Comparison of ENCODE assay signal across 28 cellular contexts in the genomic region with DNA sequence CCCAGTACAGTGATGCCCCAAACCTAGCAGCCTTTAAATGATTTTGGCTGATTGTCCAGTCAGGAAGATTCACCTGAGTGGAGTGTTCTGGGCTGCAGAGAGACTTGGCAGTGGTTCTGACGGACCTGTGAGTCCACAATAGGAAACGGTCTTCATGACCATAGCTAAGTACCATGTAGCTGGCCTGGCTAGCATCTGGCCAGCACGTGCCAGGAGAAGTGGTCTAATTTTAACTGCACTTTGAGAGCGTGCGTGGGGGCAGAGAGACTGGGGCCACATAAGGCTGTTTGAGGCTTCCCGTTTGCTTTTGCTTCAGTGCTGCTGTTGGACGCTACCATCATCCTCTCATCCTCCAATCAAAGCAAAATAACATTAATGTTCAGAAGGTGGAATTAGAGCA. TPM values are rescaled to one million over a fixed set of nuclear protein-coding genes. Genes with fewer than 3 reads are reported as not detected.
DNase-seq lines count a peak whose midpoint lies in the region; ATAC-seq, FAIRE-seq and TF ChIP-seq lines count a peak whose summit lies in the region.
"Had no signal": no experiment of that assay in that cellular context is flagged by ENCODE, and none has a peak within 500 bp of the region (broad histone marks: within the 10 kb centered on the region; RNA-seq: fewer than 3 reads in every experiment).

No MANE protein-coding gene starts in this region.

- H3K4me1 Mint-ChIP-seq in H9 = peaks cover 24 to 40% of the 10 kb centered on the region in 2 experiments
- H3K4me1 Mint-ChIP-seq: activated naive CD8-positive, alpha-beta T cell treated with anti-CD3 and anti-CD28 coated beads, Interleukin-2, amount 50 U/mL, for 24 hours; central memory CD8-positive, alpha-beta T cell had no signal

- H4K91ac ChIP-seq in H1 (replicated peaks; ENCODE audit: insufficient read length, low read length) (no peak overlapping the region), trophoblast cell (ENCODE audit: low read depth, low read length) (no peak overlapping the region), H9 (ENCODE audit: insufficient read length, low read depth, low read length) (no peak overlapping the region)

- no peak overlapping the region for H3K9ac ChIP-seq in H1 (replicated peaks in 1 of 4; ENCODE audit: extremely low read depth in 1 of 4, low read depth in 3 of 4, low read length in 3 of 4)
- no peak overlapping the region for H3K9ac ChIP-seq in trophoblast cell (ENCODE audit: low read length)
- no peak overlapping the region for H3K9ac ChIP-seq in H9 (ENCODE audit: extremely low read depth, insufficient read length, low read length)
- H3K9ac ChIP-seq: GM23248 had no signal

- H2BK15ac ChIP-seq in H1 (ENCODE audit: low read length) (0 out of 2 replicates have a peak overlapping the region, but pooled peaks have one; percentile 8), H9 (ENCODE audit: low read depth, low read length) (no peak overlapping the region)

- 0 out of 7 replicates have a peak overlapping the region, but pooled peaks of 1 of the 3 experiments have one; percentile 50 for H3K27ac Mint-ChIP-seq in H9
- H3K27ac Mint-ChIP-seq: activated CD4-positive, alpha-beta memory T cell treated with anti-CD3 and anti-CD28 coated beads for 36 hours; activated naive CD8-positive, alpha-beta T cell treated with anti-CD3 and anti-CD28 coated beads, Interleukin-2, amount 50 U/mL, for 24 hours; activated T-cell treated with anti-CD3 and anti-CD28 coated beads, Interleukin-2, amount 50 U/mL, for 72 hours; dendritic cell treated with granulocyte-macrophage colony-stimulating factor and Interleukin-4, amounts not matched to agents 40 ng/mL and 50 ng/mL, for 4 days; endodermal cell; natural killer cell treated with Interleukin-12 subunit alpha and Interleukin-12 subunit beta and Interleukin-15 and Interleukin-18, amount 100 ng/mL, for 72 hours had no signal

- H3K4ac ChIP-seq in H1 (replicated peaks; ENCODE audit: insufficient read length, low read depth, low read length) = no peak overlapping the region
- H3K4ac ChIP-seq in trophoblast cell (ENCODE audit: low read depth, low read length) = no peak overlapping the region
- H3K4ac ChIP-seq in H9 (ENCODE audit: low read depth, low read length) = no peak overlapping the region

- H3K36me3 ChIP-seq in H1 (ENCODE audit: control insufficient read depth in 2 of 4, insufficient read depth in 4 of 4, low read length in 3 of 4) (no peaks in the 10 kb centered on the region), trophoblast cell (ENCODE audit: control insufficient read depth in 1 of 2, insufficient read depth in 2 of 2, low read length in 2 of 2) (no peaks in the 10 kb centered on the region), upper lobe of left lung (no peaks in the 10 kb centered on the region)
- H3K36me3 ChIP-seq: tibial nerve had no signal

- H3K79me2 ChIP-seq in H1 (ENCODE audit: control insufficient read depth in 1 of 2, insufficient read depth in 2 of 2, low read length in 2 of 2) (no peaks in the 10 kb centered on the region), trophoblast cell (ENCODE audit: control insufficient read depth, insufficient read depth, low read length, poor library complexity) (no peaks in the 10 kb centered on the region), H9 (ENCODE audit: insufficient read depth, low read length) (no peaks in the 10 kb centered on the region)

- no peak overlapping the region for H2BK120ac ChIP-seq in H1 (replicated peaks; ENCODE audit: low read depth, low read length)
- no peak overlapping the region for H2BK120ac ChIP-seq in trophoblast cell (ENCODE audit: insufficient read depth, low read length, poor library complexity)
- H2BK120ac ChIP-seq in H9 (ENCODE audit: low read depth, low read length, poor library complexity, severe bottlenecking) = no peak overlapping the region

- intact Hi-C loops in left ventricle myocardium superior (cut with micrococcal nuclease) = no loop called here

- TF ChIP-seq RAD21 in H1 (IDR thresholded peaks at IDR 0.05 in 1 of 2, conservative IDR thresholded peaks at IDR 0.05 in 1 of 2; ENCODE audit: low read depth in 2 of 2, low read length in 2 of 2) = no peak

- H3K27me3 Mint-ChIP-seq in H9 (ENCODE audit: low read depth) = no peaks in the 10 kb centered on the region
- H3K27me3 Mint-ChIP-seq: activated CD4-positive, alpha-beta memory T cell treated with anti-CD3 and anti-CD28 coated beads for 36 hours; activated naive CD8-positive, alpha-beta T cell treated with anti-CD3 and anti-CD28 coated beads, Interleukin-2, amount 50 U/mL, for 24 hours; central memory CD8-positive, alpha-beta T cell; dendritic cell treated with granulocyte-macrophage colony-stimulating factor and Interleukin-4, amounts not matched to agents 40 ng/mL and 50 ng/mL, for 4 days; natural killer cell treated with Interleukin-12 subunit alpha and Interleukin-12 subunit beta and Interleukin-15 and Interleukin-18, amount 100 ng/mL, for 72 hours had no signal

- H3K18ac ChIP-seq in H1 (ENCODE audit: extremely low read depth, low read length) (no peak overlapping the region), trophoblast cell (ENCODE audit: low read length) (no peak overlapping the region), H9 (ENCODE audit: insufficient read length, low read depth, low read length) (no peak overlapping the region)

- H3T11ph ChIP-seq in H9 (ENCODE audit: low read length) = no peak overlapping the region

- H2AK5ac ChIP-seq in H1 (ENCODE audit: low read depth, low read length) (no peak overlapping the region), trophoblast cell (ENCODE audit: low read length) (no peak overlapping the region), H9 (ENCODE audit: insufficient read length, low read length) (no peak overlapping the region)

- no peaks in the 10 kb centered on the region; a peak in 1 of 5 replicates for H3K9me3 Mint-ChIP-seq in H9
- H3K9me3 Mint-ChIP-seq: activated naive CD8-positive, alpha-beta T cell treated with anti-CD3 and anti-CD28 coated beads, Interleukin-2, amount 50 U/mL, for 24 hours; activated T-cell treated with anti-CD3 and anti-CD28 coated beads, Interleukin-2, amount 50 U/mL, for 72 hours; central memory CD8-positive, alpha-beta T cell; dendritic cell treated with granulocyte-macrophage colony-stimulating factor and Interleukin-4, amounts not matched to agents 40 ng/mL and 50 ng/mL, for 4 days; natural killer cell treated with Interleukin-12 subunit alpha and Interleukin-12 subunit beta and Interleukin-15 and Interleukin-18, amount 100 ng/mL, for 72 hours had no signal

- POLR2A ChIA-PET in H1 (lab: Charles Lee; ENCODE audit: partially characterized antibody) = interaction anchor here (1.2 to 1.8 kb wide), 3 partner anchors 9 to 11 kb away, joined by 3 to 4 read pairs (median 3); no protein-coding TSS in a partner anchor

- H4K5ac ChIP-seq in H1 (ENCODE audit: insufficient read length, low read depth, low read length) (no peak overlapping the region), H9 (ENCODE audit: insufficient read length, low read depth, low read length) (no peak overlapping the region)

- H2AFZ ChIP-seq in H1 (ENCODE audit: low read length) (no peak overlapping the region), trophoblast cell (ENCODE audit: insufficient read depth, low read length, poor library complexity) (no peak overlapping the region), H9 (ENCODE audit: low read length) (no peak overlapping the region)
- H2AFZ ChIP-seq: GM23248, PC-9 had no signal

- no peak for TF ChIP-seq CTCF in AG10803 (conservative IDR thresholded peaks at IDR 0.05; ENCODE audit: low read length)
- TF ChIP-seq CTCF in H1 (IDR thresholded peaks at IDR 0.05; ENCODE audit: control extremely low read depth in 1 of 3, insufficient read depth in 1 of 3, low read depth in 1 of 3, low read length in 3 of 3) = no peak
- no peak for TF ChIP-seq CTCF in H9 (conservative IDR thresholded peaks at IDR 0.05)
- TF ChIP-seq CTCF in upper lobe of left lung (IDR thresholded peaks at IDR 0.05) = no peak

- CTCF ChIA-PET in H1 (lab: Charles Lee; ENCODE audit: partially characterized antibody) = interaction anchor here (0.9 to 3.1 kb wide), 3 partner anchors 11 to 24 kb away, joined by 4 to 7 read pairs (median 5); no protein-coding TSS in a partner anchor

- TF ChIP-seq POLR2A in H1 (IDR thresholded peaks at IDR 0.05; ENCODE audit: control extremely low read depth in 1 of 2, low read depth in 2 of 2, low read length in 2 of 2) (no peak), upper lobe of left lung (IDR thresholded peaks at IDR 0.05) (no peak)

- H3K79me1 ChIP-seq in H1 (ENCODE audit: low read depth, low read length) (no peaks in the 10 kb centered on the region), trophoblast cell (ENCODE audit: low read length) (no peaks in the 10 kb centered on the region), H9 (ENCODE audit: insufficient read depth, low read depth, low read length, poor library complexity, severe bottlenecking) (no peaks in the 10 kb centered on the region)

- H3K9me3 ChIP-seq in H1 (ENCODE audit: insufficient read depth in 2 of 2, low read depth in 1 of 2, low read length in 1 of 2) = no peaks in the 10 kb centered on the region
- H3K9me3 ChIP-seq in trophoblast cell (ENCODE audit: insufficient read depth, low read depth, low read length) = peaks cover 2% of the 10 kb centered on the region
- no peaks in the 10 kb centered on the region for H3K9me3 ChIP-seq in H9 (ENCODE audit: control insufficient read depth, low read depth, low read length)
- H3K9me3 ChIP-seq in upper lobe of left lung = no peaks in the 10 kb centered on the region
- H3K9me3 ChIP-seq: tibial nerve had no signal

- H2BK5ac ChIP-seq in H1 (ENCODE audit: low read depth, low read length) = peak overlapping the region; percentile 14; the same call in 1 of the 2 replicates
- H2BK5ac ChIP-seq in trophoblast cell (ENCODE audit: low read depth, low read length, poor library complexity) = no peak overlapping the region
- no peak overlapping the region for H2BK5ac ChIP-seq in H9 (ENCODE audit: insufficient read length, low read length)

- H4K8ac ChIP-seq in H1 (ENCODE audit: extremely low read depth, insufficient read depth, low read length) (no peak overlapping the region), trophoblast cell (ENCODE audit: low read depth, low read length) (no peak overlapping the region), H9 (replicated peaks; ENCODE audit: insufficient read length, low read depth, low read length) (no peak overlapping the region)

- H3K14ac ChIP-seq in H1 (ENCODE audit: insufficient read length) (no peak overlapping the region), trophoblast cell (ENCODE audit: low read length) (no peak overlapping the region), H9 (ENCODE audit: insufficient read depth, low read length) (no peak overlapping the region)

- H3K4me3 Mint-ChIP-seq in H9 = no peak overlapping the region
- H3K4me3 Mint-ChIP-seq: activated CD4-positive, alpha-beta memory T cell treated with anti-CD3 and anti-CD28 coated beads for 36 hours; activated naive CD8-positive, alpha-beta T cell treated with anti-CD3 and anti-CD28 coated beads, Interleukin-2, amount 50 U/mL, for 24 hours; activated T-cell treated with anti-CD3 and anti-CD28 coated beads, Interleukin-2, amount 50 U/mL, for 72 hours; central memory CD8-positive, alpha-beta T cell; dendritic cell treated with granulocyte-macrophage colony-stimulating factor and Interleukin-4, amounts not matched to agents 40 ng/mL and 50 ng/mL, for 4 days; endodermal cell; natural killer cell treated with Interleukin-12 subunit alpha and Interleukin-12 subunit beta and Interleukin-15 and Interleukin-18, amount 100 ng/mL, for 72 hours had no signal

- H3K56ac ChIP-seq in H1 (replicated peaks; ENCODE audit: insufficient read length, low read depth, low read length) (no peak overlapping the region), H9 (ENCODE audit: insufficient read length, low read depth, low read length) (no peak overlapping the region)

- no peak for FAIRE-seq in H1 (lab: Jason Lieb, UNC)
- FAIRE-seq: A204.1, kidney had no signal

- no peak overlapping the region for H2BK12ac ChIP-seq in H1 (ENCODE audit: low read depth, low read length)
- no peak overlapping the region for H2BK12ac ChIP-seq in trophoblast cell (ENCODE audit: low read length)
- no peak overlapping the region for H2BK12ac ChIP-seq in H9 (ENCODE audit: insufficient read length, low read depth, low read length)

- H3K4me1 ChIP-seq in H1 (replicated peaks in 1 of 4; ENCODE audit: control insufficient read depth in 3 of 4, insufficient read depth in 4 of 4, low read length in 3 of 4) = peaks cover 6 to 11% (median 10%) of the 10 kb centered on the region in 4 experiments
- no peaks in the 10 kb centered on the region for H3K4me1 ChIP-seq in trophoblast cell (ENCODE audit: control insufficient read depth in 1 of 2, insufficient read depth in 2 of 2, low read length in 2 of 2)
- peaks cover 11% of the 10 kb centered on the region; the same call in 1 of the 2 replicates for H3K4me1 ChIP-seq in H9 (ENCODE audit: insufficient read depth, low read length)
- no peaks in the 10 kb centered on the region for H3K4me1 ChIP-seq in upper lobe of left lung
- H3K4me1 ChIP-seq: tibial nerve had no signal

- no peaks in the 10 kb centered on the region for H4K20me1 ChIP-seq in H1 (replicated peaks in 1 of 2; ENCODE audit: control insufficient read depth in 1 of 2, insufficient read depth in 2 of 2, low read length in 2 of 2)
- no peaks in the 10 kb centered on the region for H4K20me1 ChIP-seq in H9 (ENCODE audit: control insufficient read depth, insufficient read depth, insufficient read length)

- no peak overlapping the region for H3K4me2 ChIP-seq in H1 (ENCODE audit: insufficient read depth in 1 of 2, low read depth in 2 of 2, low read length in 2 of 2)
- H3K4me2 ChIP-seq in trophoblast cell (ENCODE audit: low read length) = no peak overlapping the region
- H3K4me2 ChIP-seq in H9 (ENCODE audit: insufficient read depth, insufficient read length, low read length) = no peak overlapping the region
- H3K4me2 ChIP-seq: PC-9 had no signal

- no peak overlapping the region for H2BK20ac ChIP-seq in H1 (ENCODE audit: low read length)
- H2BK20ac ChIP-seq in H9 (ENCODE audit: low read depth, low read length, poor library complexity, severe bottlenecking) = no peak overlapping the region

- 89% methylated on average over 7 of the region's 7 CpGs; no CpG with 5 or more reads in 1 of the 2 experiments for WGBS in H1 (ENCODE audit: extremely low coverage in 1 of 2, insufficient coverage in 1 of 2, insufficient read length in 1 of 2, insufficient replicate concordance in 2 of 2, low coverage in 1 of 2, low lambda C conversion rate in 2 of 2, missing lambda C conversion rate in 1 of 2), 2 experiments
- WGBS in trophoblast cell (ENCODE audit: extremely low coverage, insufficient coverage, insufficient read length) = no CpG with 5 or more reads among the region's 7 CpGs
- no CpG with 5 or more reads among the region's 7 CpGs for WGBS in H9 (ENCODE audit: extremely low coverage, insufficient read length, low lambda C conversion rate)
- WGBS in upper lobe of left lung, 2 donors = 72 to 84% methylated on average over 7 of the region's 7 CpGs

- peaks cover 0 to 7% (median 2%) of the 10 kb centered on the region in 3 experiments; a peak in 3 of 7 replicates for H3K36me3 Mint-ChIP-seq in H9 (ENCODE audit: insufficient read depth in 1 of 3, low read depth in 3 of 3)
- H3K36me3 Mint-ChIP-seq: natural killer cell treated with Interleukin-12 subunit alpha and Interleukin-12 subunit beta and Interleukin-15 and Interleukin-18, amount 100 ng/mL, for 72 hours had no signal

- DNase-seq in AG10803 (ENCODE audit: low read depth) (peak; percentile 11), H1 (ENCODE audit: low read depth in 1 of 2, low spot score in 2 of 2) (no peak), left ventricle myocardium superior (peak; percentile 75), trophoblast cell (no peak), H9 (no peak), upper lobe of left lung (no peak), activated gamma-delta T cell (lab: John Stamatoyannopoulos, UW) (no peak)
- DNase-seq: activated CD4-positive, alpha-beta memory T cell treated with anti-CD3 and anti-CD28 coated beads for 36 hours; activated CD4-positive, alpha-beta T cell treated with anti-CD3 and anti-CD28 coated beads for 1 hour; activated naive CD4-positive, alpha-beta T cell; activated naive CD8-positive, alpha-beta T cell treated with anti-CD3 and anti-CD28 coated beads, Interleukin-2, amount 50 U/mL, for 24 hours; activated T-cell treated with anti-CD3 and anti-CD28 coated beads, Interleukin-2, amount 50 U/mL, for 72 hours; DMS79; endodermal cell; GDM1; GM23248; kidney; mammary epithelial cell; NCI-H1694; NCI-H510A; PC-9; stimulated activated CD4-positive, alpha-beta T cell treated with anti-CD3 and anti-CD28 coated beads, Interleukin-1b, Interleukin-23, amount 100 ng/mL, for 48 hours had no signal

- no peak overlapping the region for H3K27ac ChIP-seq in H1 (ENCODE audit: low read depth, low read length)
- no peak overlapping the region for H3K27ac ChIP-seq in trophoblast cell (ENCODE audit: low read depth, low read length)
- H3K27ac ChIP-seq in H9 (ENCODE audit: insufficient read length, low read depth, low read length) = no peak overlapping the region
- no peak overlapping the region for H3K27ac ChIP-seq in upper lobe of left lung
- H3K27ac ChIP-seq: GM23248, PC-9, tibial nerve had no signal

- H3K23ac ChIP-seq in H1 (ENCODE audit: insufficient read length) (no peak overlapping the region), trophoblast cell (ENCODE audit: low read length) (peak overlapping the region; percentile 75), H9 (ENCODE audit: insufficient read length, low read depth, low read length) (no peak overlapping the region)

- H3K23me2 ChIP-seq in H1 (ENCODE audit: low read depth, low read length) (no peaks in the 10 kb centered on the region), H9 (ENCODE audit: insufficient read length, low read depth, low read length, poor library complexity, severe bottlenecking) (no peaks in the 10 kb centered on the region)

- H3K4me3 ChIP-seq in AG10803 (ENCODE audit: low read length) (no peak overlapping the region), H1 (ENCODE audit: extremely low read depth in 1 of 4, insufficient read depth in 2 of 4, low read depth in 3 of 4, low read length in 4 of 4) (no peak overlapping the region), trophoblast cell (ENCODE audit: low read depth, low read length) (no peak overlapping the region), upper lobe of left lung (no peak overlapping the region)
- H3K4me3 ChIP-seq: GM23248, PC-9, tibial nerve had no signal

- no peak overlapping the region for H4K12ac ChIP-seq in trophoblast cell (ENCODE audit: low read depth, low read length)

- no peaks in the 10 kb centered on the region for H3K27me3 ChIP-seq in H1 (replicated peaks in 1 of 4; ENCODE audit: control insufficient read depth in 3 of 4, extremely low read depth in 1 of 4, insufficient read depth in 3 of 4, low read length in 3 of 4)
- no peaks in the 10 kb centered on the region for H3K27me3 ChIP-seq in trophoblast cell (ENCODE audit: insufficient read depth, low read length)
- no peaks in the 10 kb centered on the region for H3K27me3 ChIP-seq in H9 (ENCODE audit: insufficient read depth, low read length)
- no peaks in the 10 kb centered on the region for H3K27me3 ChIP-seq in upper lobe of left lung
- H3K27me3 ChIP-seq: tibial nerve had no signal

- no peak for TF ChIP-seq EP300 in H1 (IDR thresholded peaks at IDR 0.05; ENCODE audit: borderline replicate concordance in 1 of 2, low read depth in 2 of 2, low read length in 2 of 2)
- no peak for TF ChIP-seq EP300 in upper lobe of left lung (IDR thresholded peaks at IDR 0.05)

- peak; percentile 96 for ATAC-seq in left ventricle myocardium superior
- ATAC-seq in GM19035 (IDR thresholded peaks at IDR 0.05; ENCODE audit: unreplicated experiment) = no peak
- ATAC-seq in upper lobe of left lung (ENCODE audit: low FRiP score in 2 of 2) = no peak
- ATAC-seq: activated naive CD8-positive, alpha-beta T cell treated with anti-CD3 and anti-CD28 coated beads, Interleukin-2, amount 50 U/mL, for 24 hours; activated T-cell treated with anti-CD3 and anti-CD28 coated beads, Interleukin-2, amount 50 U/mL, for 72 hours; natural killer cell treated with Interleukin-12 subunit alpha and Interleukin-12 subunit beta and Interleukin-15 and Interleukin-18, amount 100 ng/mL, for 72 hours had no signal

RNA-seq across cellular contexts. Expression of gene PPM1A, which starts 54.7 kb away (rescaled TPM):
- 45.2 and 51.2 TPM in 2 replicates for total RNA-seq in H1 (2021; fragmentation: NEBNext Ultra II Directional; extraction: Animal tissue kit (Norgen Biotek cat#: 25700))
- 6.6 and 14.0 TPM in 2 replicates for polyA plus RNA-seq in H1 (2011; rRNA removed)
- polyA plus RNA-seq in H1 (2011; cell fraction: cytosol; rRNA removed) = 14.5 TPM
- polyA plus RNA-seq in H1 (2011; cell fraction: nucleus; rRNA removed) = 8.7 TPM
- polyA plus RNA-seq in H1 (2012, experiment 1 of 2) = 26.6 to 38.7 TPM (median 31.2 TPM) in 4 replicates
- polyA plus RNA-seq in H1 (2012, experiment 2 of 2) = 7.8 TPM
- polyA plus RNA-seq in H1 (2013, experiment 1 of 2) = 26.5 TPM
- polyA plus RNA-seq in H1 (2013, experiment 2 of 2) = 28.0 TPM
- 54.8 and 71.9 TPM in 2 replicates for polyA minus RNA-seq in H1 (2011; rRNA and poly(A)+ RNA removed)
- polyA minus RNA-seq in H1 (2011; cell fraction: cytosol; rRNA and poly(A)+ RNA removed) = 20.6 TPM
- 26.6 TPM for polyA minus RNA-seq in H1 (2011; cell fraction: nucleus; rRNA and poly(A)+ RNA removed)
- 117 TPM for total RNA-seq in left ventricle myocardium superior
- polyA plus RNA-seq in trophoblast cell (2013) = 26.0 and 27.2 TPM in 2 replicates
- total RNA-seq in H9 (2021) = 41.7 and 49.2 TPM in 2 replicates
- 10 to 100 TPM; 20.5 to 71.8 (median 43.7) TPM for total RNA-seq in upper lobe of left lung

Comparison
In these comparisons a context has a peak if more than half of its experiments do, and no peak if none do; other contexts are left out.
1. DNase-seq: peak in AG10803 (single experiment) and left ventricle myocardium superior (single experiment); none in H1 (0 of 2), trophoblast cell (0 of 2), H9 (single experiment), upper lobe of left lung (0 of 2) and activated gamma-delta T cell (single experiment).